Comparison of ENCODE assay signal across 10 cellular contexts in genomic region chr16:28750469-28751067, GRCh38. TPM values are rescaled to one million over a fixed set of nuclear protein-coding genes. Genes with fewer than 3 reads are reported as not detected.
DNase-seq lines count a peak whose midpoint lies in the region; ATAC-seq and TF ChIP-seq lines count a peak whose summit lies in the region.
"Not testable (repeated sequence)": the region's sequence is repeated elsewhere in the genome, so short reads cannot be mapped to it uniquely, and the experiment has no call there.
"Had no signal": no experiment of that assay in that cellular context is flagged by ENCODE, and none has a peak within 500 bp of the region (broad histone marks: within the 10 kb centered on the region; RNA-seq: fewer than 3 reads in every experiment).

No MANE protein-coding gene starts in this region.

- H3K27me3 ChIP-seq in heart right ventricle = not testable (repeated sequence)

- intact Hi-C loops in heart right ventricle (cut with DNase I) = not testable (repeated sequence)

- DNase-seq in activated T-cell treated with anti-CD3 and anti-CD28 coated beads, Interleukin-2, amount 50 U/mL, for 4 hours; heart right ventricle; omental fat pad (ENCODE audit: low spot score): not testable (repeated sequence)

- H3K4me1 ChIP-seq in heart right ventricle = not testable (repeated sequence)

- WGBS in heart right ventricle, 2 donors = no CpG with 5 or more reads among the region's 48 CpGs

- H3K4me1 Mint-ChIP-seq in activated T-cell treated with anti-CD3 and anti-CD28 coated beads, Interleukin-2, amount 50 U/mL, for 4 hours (ENCODE audit: low read depth) = not testable (repeated sequence)

- H3K27ac ChIP-seq in heart right ventricle = not testable (repeated sequence)

- not testable (repeated sequence) for H3K4me3 Mint-ChIP-seq in activated T-cell treated with anti-CD3 and anti-CD28 coated beads, Interleukin-2, amount 50 U/mL, for 4 hours

- ATAC-seq in GM18867 (IDR thresholded peaks at IDR 0.05; ENCODE audit: unreplicated experiment) (peak; percentile 52), GM21381 (IDR thresholded peaks at IDR 0.05; ENCODE audit: unreplicated experiment) (peak; percentile 36), HG02642 (IDR thresholded peaks at IDR 0.05; ENCODE audit: poor library complexity, unreplicated experiment) (peak; percentile 61), HG03432 (IDR thresholded peaks at IDR 0.05; ENCODE audit: unreplicated experiment) (peak; percentile 51), heart right ventricle (peak; percentile 68 to 87 (median 78)), omental fat pad (ENCODE audit: low FRiP score) (peak; percentile 90)
- ATAC-seq in activated T-cell treated with anti-CD3 and anti-CD28 coated beads, Interleukin-2, amount 50 U/mL, for 4 hours = peak; percentile 20 to 23

- H3K36me3 ChIP-seq in heart right ventricle = not testable (repeated sequence)

- H3K4me3 ChIP-seq in heart right ventricle = peak overlapping the region in 3 of 10 donors; percentile 28 to 41 (median 35)

- not testable (repeated sequence) for H3K9me3 ChIP-seq in heart right ventricle

- not testable (repeated sequence) for TF ChIP-seq CTCF in heart right ventricle (IDR thresholded peaks at IDR 0.05); omental fat pad (IDR thresholded peaks at IDR 0.05)

- not testable (repeated sequence) for H3K27me3 Mint-ChIP-seq in activated T-cell treated with anti-CD3 and anti-CD28 coated beads, Interleukin-2, amount 50 U/mL, for 4 hours (ENCODE audit: low read depth)

- not testable (repeated sequence) for H3K36me3 Mint-ChIP-seq in activated T-cell treated with anti-CD3 and anti-CD28 coated beads, Interleukin-2, amount 50 U/mL, for 4 hours (ENCODE audit: insufficient read depth)

- H3K9me3 Mint-ChIP-seq in activated T-cell treated with anti-CD3 and anti-CD28 coated beads, Interleukin-2, amount 50 U/mL, for 4 hours = not testable (repeated sequence)

RNA-seq across cellular contexts. Expression of gene NPIPB9, which starts 1.0 kb away (rescaled TPM):
- total RNA-seq in activated T-cell treated with anti-CD3 and anti-CD28 coated beads, Interleukin-2, amount 50 U/mL, for 4 hours = 1 to 10 TPM in 1 of 3 donors, under 1 TPM in 2; 0.66 to 1.8 (median 0.87) TPM
- total RNA-seq in heart right ventricle (1 to 10 TPM in 1 of 10 donors, under 1 TPM in 4, not detected in 5; 0.22 to 1.3 (median 0.59) TPM), omental fat pad (10 to 100 TPM in 2 of 4 donors, 1 to 10 TPM in 2; 3.2 to 18.4 (median 7.3) TPM)
- polyA plus RNA-seq in heart right ventricle = 1 to 10 TPM in 1 of 2 donors, under 1 TPM in 1; 0.10 to 1.4 TPM
- total RNA-seq: ascending aorta, epithelial cell of proximal tubule, mesenteric fat pad had no signal

RNA-seq across cellular contexts. Expression of gene EIF3C, which starts 39.3 kb away (rescaled TPM):
- 1,000 to 10,000 TPM; 1,034 to 1,401 (median 1,284) TPM for total RNA-seq in activated T-cell treated with anti-CD3 and anti-CD28 coated beads, Interleukin-2, amount 50 U/mL, for 4 hours
- total RNA-seq in heart right ventricle (100 to 1,000 TPM; 256 to 544 (median 401) TPM), omental fat pad (100 to 1,000 TPM; 125 to 198 (median 183) TPM)
- polyA plus RNA-seq in heart right ventricle = 1,000 to 10,000 TPM in 1 of 2 donors, 100 to 1,000 TPM in 1; 549 to 1,102 TPM

Comparison
In these comparisons a context has a peak if more than half of its experiments do, and no peak if none do; other contexts are left out.
1. ATAC-seq: peak in every context shown above with its lines; median percentile 90 in omental fat pad; 78 in heart right ventricle; 61 in HG02642; 52 in GM18867; 51 in HG03432; 36 in GM21381; 22 in activated T-cell treated with anti-CD3 and anti-CD28 coated beads, Interleukin-2, amount 50 U/mL, for 4 hours.